Comparison of ENCODE assay signal across 8 cellular contexts in the genomic region with DNA sequence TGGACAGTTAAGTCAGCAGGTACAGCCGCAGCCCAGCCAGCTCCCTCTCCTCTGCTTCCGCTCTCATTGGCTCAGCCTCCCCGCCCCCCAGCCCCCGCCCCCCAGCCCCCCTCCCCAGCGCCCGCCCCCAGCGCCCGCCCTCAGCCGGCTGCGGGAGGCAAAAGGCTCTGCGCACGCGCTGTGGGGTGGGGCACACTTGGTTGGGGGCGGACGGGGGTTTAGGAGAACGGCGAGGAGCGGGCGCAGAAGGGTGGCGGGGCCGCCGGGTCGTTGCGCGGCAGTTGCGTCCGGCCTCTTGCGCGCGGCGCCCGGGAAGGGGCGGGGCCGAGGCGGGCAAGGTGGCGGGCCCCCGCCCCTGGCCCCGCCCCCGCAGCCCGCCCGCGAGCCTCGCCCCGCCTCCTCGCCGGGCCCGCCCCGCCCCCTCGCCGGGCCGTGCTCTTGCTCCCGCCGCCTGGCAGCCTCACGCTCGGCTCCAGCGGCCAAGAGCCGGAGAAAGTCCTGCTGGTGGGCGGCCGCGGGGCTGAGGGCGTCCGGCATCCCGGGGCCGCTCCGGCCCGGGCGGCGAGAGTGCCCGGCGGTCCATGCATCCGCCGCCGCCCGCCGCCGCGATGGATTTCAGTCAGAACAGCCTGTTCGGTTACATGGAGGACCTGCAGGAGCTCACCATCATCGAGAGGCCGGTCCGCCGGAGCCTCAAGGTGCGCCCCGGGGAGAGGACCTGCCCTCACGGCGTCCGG. TPM values are rescaled to one million over a fixed set of nuclear protein-coding genes. Genes with fewer than 3 reads are reported as not detected.
DNase-seq lines count a peak whose midpoint lies in the region; ATAC-seq and TF ChIP-seq lines count a peak whose summit lies in the region.

A gene with protein sequence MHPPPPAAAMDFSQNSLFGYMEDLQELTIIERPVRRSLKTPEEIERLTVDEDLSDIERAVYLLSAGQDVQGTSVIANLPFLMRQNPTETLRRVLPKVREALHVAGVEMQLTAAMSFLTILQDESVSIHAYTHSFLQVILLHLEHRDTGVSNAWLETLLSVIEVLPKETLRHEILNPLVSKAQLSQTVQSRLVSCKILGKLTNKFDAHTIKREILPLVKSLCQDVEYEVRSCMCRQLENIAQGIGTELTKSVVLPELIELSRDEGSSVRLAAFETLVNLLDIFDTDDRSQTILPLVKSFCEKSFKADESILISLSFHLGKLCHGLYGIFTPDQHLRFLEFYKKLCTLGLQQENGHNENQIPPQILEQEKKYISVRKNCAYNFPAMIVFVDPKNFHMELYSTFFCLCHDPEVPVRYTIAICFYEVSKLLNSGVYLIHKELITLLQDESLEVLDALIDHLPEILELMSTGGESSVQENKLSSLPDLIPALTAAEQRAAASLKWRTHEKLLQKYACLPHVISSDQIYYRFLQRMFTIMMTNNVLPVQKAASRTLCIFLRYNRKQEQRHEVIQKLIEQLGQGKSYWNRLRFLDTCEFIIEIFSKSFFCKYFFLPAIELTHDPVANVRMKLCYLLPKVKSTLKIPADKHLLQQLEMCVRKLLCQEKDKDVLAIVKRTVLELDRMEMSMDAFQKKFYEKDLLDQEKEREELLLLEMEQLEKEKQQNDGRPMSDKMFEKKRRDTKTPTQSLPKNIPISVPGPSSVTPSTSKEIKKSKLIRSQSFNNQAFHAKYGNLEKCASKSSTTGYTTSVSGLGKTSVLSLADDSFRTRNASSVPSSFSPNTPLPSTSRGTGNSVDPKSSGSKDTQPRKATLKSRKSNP (plus strand): TSS at position 438 of the 737 bp plus-strand sequence. CDS start 144 bp downstream, at position 582.

- H3K4me1 ChIP-seq in right lobe of liver: peaks cover 0 to 15% (median 2%) of the 10 kb centered on the region in 4 donors

- no peaks in the 10 kb centered on the region for H3K9me3 ChIP-seq in right lobe of liver

- ATAC-seq in HG03439 (IDR thresholded peaks at IDR 0.05; ENCODE audit: unreplicated experiment): peak; percentile 80
- ATAC-seq in right lobe of liver: peak; percentile 86 to 95 (median 92)

- TF ChIP-seq CTCF in AG09309 (IDR thresholded peaks at IDR 0.05; ENCODE audit: control insufficient read depth, insufficient read depth, low read depth, low read length, missing control alignments): no peak
- TF ChIP-seq CTCF in right lobe of liver (IDR thresholded peaks at IDR 0.05): no peak

- H3K4me3 ChIP-seq in AG09309 (ENCODE audit: control insufficient read depth, low read depth, low read length) (peak within 1 kb of the TSS; percentile 65), right lobe of liver (peak within 1 kb of the TSS; percentile 50 to 75 (median 67))

- 0% methylated on average over 2 of the region's 87 CpGs for WGBS in right lobe of liver (ENCODE audit: insufficient coverage, low coverage, low lambda C conversion rate, missing lambda C conversion rate)

- peak; percentile 28 for TF ChIP-seq POLR2A in right lobe of liver (IDR thresholded peaks at IDR 0.05)

- intact Hi-C loops in right lobe of liver (cut with DNase I): no loop called here

- no peaks in the 10 kb centered on the region for H3K27me3 ChIP-seq in right lobe of liver

- no peaks in the 10 kb centered on the region for H3K36me3 ChIP-seq in right lobe of liver

- DNase-seq in AG09309 (ENCODE audit: low read depth): no peak
- peak; percentile 77 for DNase-seq in GM19238 (ENCODE audit: insufficient read length, low spot score)
- DNase-seq in NCI-H69 (lab: John Stamatoyannopoulos, UW): peak; percentile 99
- peak; percentile 80 to 82 for DNase-seq in activated CD4-positive, alpha-beta T cell treated with anti-CD3 and anti-CD28 coated beads, Interleukin-2, amount 50 U/mL, for 4 hours
- DNase-seq in dermis microvascular lymphatic vessel endothelial cell (ENCODE audit: low read depth in 2 of 2): peak; percentile 23 to 65
- DNase-seq in right lobe of liver: peak; percentile 89 to 95 (median 91)
- DNase-seq in stimulated activated CD4-positive, alpha-beta T cell treated with anti-CD3 and anti-CD28 coated beads, Interleukin-4, amount 100 ng/mL, for 24 hours: peak; percentile 83

- no peak within 1 kb of the TSS for H3K27ac ChIP-seq in right lobe of liver

RNA-seq across cellular contexts. Expression of the gene that starts here (rescaled TPM):
- total RNA-seq in dermis microvascular lymphatic vessel endothelial cell (not detected in 2 replicates), right lobe of liver (1 to 10 TPM in 3 of 6 experiments, under 1 TPM in 3; 0.26 to 4.1 (median 1.2) TPM)

Comparison
In these comparisons a context has a peak if more than half of its experiments do, and no peak if none do; other contexts are left out.
1. Peak in DNase-seq in dermis microvascular lymphatic vessel endothelial cell; RNA of the gene not detected or under 1 TPM.